ENCODE assay signal across 16 cellular contexts in genomic region chr7:111041577-111041976, GRCh38. TPM values are rescaled to one million over a fixed set of nuclear protein-coding genes. Genes with fewer than 3 reads are reported as not detected.
DNase-seq lines count a peak whose midpoint lies in the region; ATAC-seq, FAIRE-seq and TF ChIP-seq lines count a peak whose summit lies in the region.
"Had no signal": no experiment of that assay in that cellular context is flagged by ENCODE, and none has a peak within 500 bp of the region (broad histone marks: within the 10 kb centered on the region; RNA-seq: fewer than 3 reads in every experiment).

No MANE protein-coding gene starts in this region.

- H3K27ac Mint-ChIP-seq in CD4-positive, alpha-beta T cell = peak overlapping the region; percentile 0
- H3K27ac Mint-ChIP-seq in activated naive CD8-positive, alpha-beta T cell treated with anti-CD3 and anti-CD28 coated beads for 36 hours = peak overlapping the region; percentile 80

- no peak overlapping the region for H3K4me3 Mint-ChIP-seq in CD4-positive, alpha-beta T cell
- peak overlapping the region; percentile 59 for H3K4me3 Mint-ChIP-seq in activated naive CD8-positive, alpha-beta T cell treated with anti-CD3 and anti-CD28 coated beads for 36 hours
- H3K4me3 Mint-ChIP-seq: GM23338 had no signal

- H3K27me3 ChIP-seq in CD4-positive, alpha-beta T cell (ENCODE audit: control insufficient read depth, insufficient read depth, low read length) = no peaks in the 10 kb centered on the region
- H3K27me3 ChIP-seq in left lung (no peaks in the 10 kb centered on the region), MG63 (no peaks in the 10 kb centered on the region)

- no peaks in the 10 kb centered on the region for H3K9me3 ChIP-seq in CD4-positive, alpha-beta T cell (ENCODE audit: control insufficient read depth, low read length)
- no peaks in the 10 kb centered on the region for H3K9me3 ChIP-seq in left lung
- no peaks in the 10 kb centered on the region for H3K9me3 ChIP-seq in MG63

- DNase-seq in CD4-positive, alpha-beta T cell = no peak
- DNase-seq in HT1080 (ENCODE audit: low read depth) = peak; percentile 63
- no peak for DNase-seq in activated naive CD8-positive, alpha-beta T cell treated with anti-CD3 and anti-CD28 coated beads for 36 hours
- DNase-seq in left lung = no peak
- no peak for DNase-seq in GM12892 (ENCODE audit: insufficient read length)
- no peak for DNase-seq in MG63
- no peak for DNase-seq in stimulated activated CD4-positive, alpha-beta T cell treated with anti-CD3 and anti-CD28 coated beads, Interleukin-15, amount 100 ng/mL, for 24 hours
- DNase-seq: activated CD8-positive, alpha-beta memory T cell treated with anti-CD3 and anti-CD28 coated beads, Interleukin-2, amount 50 U/mL, for 48 hours; AML-193; DMS79; NCI-H1092; nucleus accumbens; substantia nigra had no signal

- no peaks in the 10 kb centered on the region for H3K9me3 Mint-ChIP-seq in CD4-positive, alpha-beta T cell
- H3K9me3 Mint-ChIP-seq in activated naive CD8-positive, alpha-beta T cell treated with anti-CD3 and anti-CD28 coated beads for 36 hours = no peaks in the 10 kb centered on the region
- H3K9me3 Mint-ChIP-seq: GM23338 had no signal

- no peaks in the 10 kb centered on the region for H3K27me3 Mint-ChIP-seq in CD4-positive, alpha-beta T cell
- no peaks in the 10 kb centered on the region for H3K27me3 Mint-ChIP-seq in activated naive CD8-positive, alpha-beta T cell treated with anti-CD3 and anti-CD28 coated beads for 36 hours

- H3K36me3 ChIP-seq in left lung (no peaks in the 10 kb centered on the region), MG63 (no peaks in the 10 kb centered on the region)

- CTCF ChIA-PET in CD4-positive, alpha-beta T cell (lab: Charles Lee) = interaction anchor here (1.1 to 1.8 kb wide), 2 partner anchors 49 to 57 kb away, joined by 3 to 5 read pairs; partner anchors contain the start of gene LRRN3

- FAIRE-seq in GM12892 (lab: Jason Lieb, UNC) = no peak

- intact Hi-C loops in CD4-positive, alpha-beta T cell (cut with DNase I, micrococcal nuclease) = loop anchor here in 1 of 2 experiments (5.0 kb wide), 1 partner anchor 36 kb away; no protein-coding TSS in a partner anchor
- intact Hi-C loops in left lung (cut with DNase I) = no loop called here

- TF ChIP-seq CTCF in CD4-positive, alpha-beta T cell (IDR thresholded peaks at IDR 0.05) = no peak
- TF ChIP-seq CTCF in left lung (IDR thresholded peaks at IDR 0.05) = no peak

- TF ChIP-seq POLR2A in GM12892 (IDR thresholded peaks at IDR 0.05; ENCODE audit: low read depth, low read length) = no peak

- POLR2A ChIA-PET in CD4-positive, alpha-beta T cell (lab: Charles Lee) = interaction anchor here (0.8 to 1.8 kb wide), 6 partner anchors 13 to 114 kb away, joined by 3 to 6 read pairs (median 4); no protein-coding TSS in a partner anchor

- H3K36me3 Mint-ChIP-seq in CD4-positive, alpha-beta T cell (ENCODE audit: low read depth) = no peaks in the 10 kb centered on the region
- peaks cover 2% of the 10 kb centered on the region for H3K36me3 Mint-ChIP-seq in activated naive CD8-positive, alpha-beta T cell treated with anti-CD3 and anti-CD28 coated beads for 36 hours

- no peak overlapping the region for H3K27ac ChIP-seq in CD4-positive, alpha-beta T cell (ENCODE audit: low read depth, low read length)
- no peak overlapping the region for H3K27ac ChIP-seq in left lung
- H3K27ac ChIP-seq: skin epidermis had no signal

- H3K4me1 Mint-ChIP-seq in CD4-positive, alpha-beta T cell (ENCODE audit: low read depth) = peaks cover 16% of the 10 kb centered on the region
- peaks cover 30% of the 10 kb centered on the region for H3K4me1 Mint-ChIP-seq in activated naive CD8-positive, alpha-beta T cell treated with anti-CD3 and anti-CD28 coated beads for 36 hours

- peak; percentile 46 for ATAC-seq in CD4-positive, alpha-beta T cell (ENCODE audit: poor library complexity)
- ATAC-seq in left lung (peak; percentile 79), GM19397 (IDR thresholded peaks at IDR 0.05; ENCODE audit: unreplicated experiment) (no peak)
- ATAC-seq: GM23338 had no signal

- no peaks in the 10 kb centered on the region for H3K4me1 ChIP-seq in left lung

- H3K4me3 ChIP-seq in left lung = no peak overlapping the region
- H3K4me3 ChIP-seq in MG63 = no peak overlapping the region
- H3K4me3 ChIP-seq: GM23338, skin epidermis had no signal

RNA-seq across cellular contexts. Expression of gene LRRN3, which starts 49.4 kb away (rescaled TPM):
- total RNA-seq in CD4-positive, alpha-beta T cell = 1 to 10 TPM; 3.8 to 6.0 TPM
- not detected in 2 replicates for total RNA-seq in HT1080 (2014; rRNA removed; shearing (Covaris generic))
- not detected in 2 replicates for polyA plus RNA-seq in HT1080 (2015; cell fraction: cytosol; rRNA removed)
- polyA plus RNA-seq in HT1080 (2015; cell fraction: nucleus; rRNA removed) = not detected in 2 replicates
- total RNA-seq in activated naive CD8-positive, alpha-beta T cell treated with anti-CD3 and anti-CD28 coated beads for 36 hours = 10 to 100 TPM; 89.3 to 93.6 TPM
- total RNA-seq in left lung = 1 to 10 TPM; 3.3 to 5.0 TPM
- polyA plus RNA-seq in GM12892 (2012; ENCODE audit: missing spikeins) = 0.13 TPM
- total RNA-seq in MG63 (2014; rRNA removed; shearing (Covaris generic); ENCODE audit: low replicate concordance) = not detected in 2 replicates
- total RNA-seq: GM23338 had no signal

Comparison
In these comparisons a context has a peak if more than half of its experiments do, and no peak if none do; other contexts are left out.
1. RNA of gene LRRN3, which starts 49.4 kb away (total RNA-seq): 89.3 to 93.6 TPM in activated naive CD8-positive, alpha-beta T cell treated with anti-CD3 and anti-CD28 coated beads for 36 hours; 3.8 to 6.0 TPM in CD4-positive, alpha-beta T cell, 3.3 to 5.0 TPM in left lung, not detected in HT1080 and not detected in MG63; every median in the first group is over 10 times any median in the second.